Comparison of ENCODE assay signal across 1 cellular context in genomic region chr14:64503184-64503433, GRCh38.
TF ChIP-seq lines count a peak whose summit lies in the region.

No MANE protein-coding gene starts in this region.

TF ChIP-seq in K562, 482 proteins besides CTCF, POLR2A, EP300 and RAD21:
- TF ChIP-seq ATF1 (CRISPR knock-in tag; IDR thresholded peaks at IDR 0.05) = no peak
- TF ChIP-seq ATF1 (tag; IDR thresholded peaks at IDR 0.05) = no peak
- TF ChIP-seq FOXA3 (CRISPR knock-in tag; conservative IDR thresholded peaks at IDR 0.05 in 1 of 2, IDR thresholded peaks at IDR 0.05 in 1 of 2) = no peak
- TF ChIP-seq THRAP3 (IDR thresholded peaks at IDR 0.05; ENCODE audit: borderline replicate concordance) = no peak
- TF ChIP-seq NFIC (IDR thresholded peaks at IDR 0.05) = peak; percentile 5; the same call in 1 of the 2 replicates
- TF ChIP-seq, protein P1, sequence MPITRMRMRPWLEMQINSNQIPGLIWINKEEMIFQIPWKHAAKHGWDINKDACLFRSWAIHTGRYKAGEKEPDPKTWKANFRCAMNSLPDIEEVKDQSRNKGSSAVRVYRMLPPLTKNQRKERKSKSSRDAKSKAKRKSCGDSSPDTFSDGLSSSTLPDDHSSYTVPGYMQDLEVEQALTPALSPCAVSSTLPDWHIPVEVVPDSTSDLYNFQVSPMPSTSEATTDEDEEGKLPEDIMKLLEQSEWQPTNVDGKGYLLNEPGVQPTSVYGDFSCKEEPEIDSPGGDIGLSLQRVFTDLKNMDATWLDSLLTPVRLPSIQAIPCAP (CRISPR knock-in tag; IDR thresholded peaks at IDR 0.05; ENCODE audit: borderline replicate concordance) = no peak
- peak; percentile 11; the same call in 1 of the 2 replicates for TF ChIP-seq KAT7 (CRISPR knock-in tag; IDR thresholded peaks at IDR 0.05; ENCODE audit: borderline replicate concordance)
- TF ChIP-seq TCF3 (CRISPR knock-in tag; IDR thresholded peaks at IDR 0.05) = 0 out of 2 replicates have a peak, but pooled peaks have one; percentile 1
- TF ChIP-seq LEF1 (IDR thresholded peaks at IDR 0.05) = 0 out of 2 replicates have a peak, but pooled peaks have one; percentile 35
- TF ChIP-seq ZBTB40 (IDR thresholded peaks at IDR 0.05) = no peak; the same call in 1 of the 2 replicates
- no peak for TF ChIP-seq ZBTB40 (CRISPR knock-in tag; IDR thresholded peaks at IDR 0.05)
- TF ChIP-seq FOS (IDR thresholded peaks at IDR 0.05; ENCODE audit: extremely low read depth, insufficient read length) = no peak
- 0 out of 4 replicates have a peak, but pooled peaks of 1 of the 2 experiments have one; percentile 9 for TF ChIP-seq ZNF639 (CRISPR knock-in tag; conservative IDR thresholded peaks at IDR 0.05 in 1 of 2, IDR thresholded peaks at IDR 0.05 in 1 of 2)
- no peak for TF ChIP-seq MCM2 (IDR thresholded peaks at IDR 0.05; ENCODE audit: low read depth)
- no peak for TF ChIP-seq TGIF2 (CRISPR knock-in tag; IDR thresholded peaks at IDR 0.05)
- TF ChIP-seq ZNF586 (CRISPR knock-in tag; conservative IDR thresholded peaks at IDR 0.05) = no peak
- peak; percentile 79 for TF ChIP-seq HNRNPLL (IDR thresholded peaks at IDR 0.05; ENCODE audit: low read depth, low read length, poor library complexity, severe bottlenecking)
- TF ChIP-seq, protein P2, sequence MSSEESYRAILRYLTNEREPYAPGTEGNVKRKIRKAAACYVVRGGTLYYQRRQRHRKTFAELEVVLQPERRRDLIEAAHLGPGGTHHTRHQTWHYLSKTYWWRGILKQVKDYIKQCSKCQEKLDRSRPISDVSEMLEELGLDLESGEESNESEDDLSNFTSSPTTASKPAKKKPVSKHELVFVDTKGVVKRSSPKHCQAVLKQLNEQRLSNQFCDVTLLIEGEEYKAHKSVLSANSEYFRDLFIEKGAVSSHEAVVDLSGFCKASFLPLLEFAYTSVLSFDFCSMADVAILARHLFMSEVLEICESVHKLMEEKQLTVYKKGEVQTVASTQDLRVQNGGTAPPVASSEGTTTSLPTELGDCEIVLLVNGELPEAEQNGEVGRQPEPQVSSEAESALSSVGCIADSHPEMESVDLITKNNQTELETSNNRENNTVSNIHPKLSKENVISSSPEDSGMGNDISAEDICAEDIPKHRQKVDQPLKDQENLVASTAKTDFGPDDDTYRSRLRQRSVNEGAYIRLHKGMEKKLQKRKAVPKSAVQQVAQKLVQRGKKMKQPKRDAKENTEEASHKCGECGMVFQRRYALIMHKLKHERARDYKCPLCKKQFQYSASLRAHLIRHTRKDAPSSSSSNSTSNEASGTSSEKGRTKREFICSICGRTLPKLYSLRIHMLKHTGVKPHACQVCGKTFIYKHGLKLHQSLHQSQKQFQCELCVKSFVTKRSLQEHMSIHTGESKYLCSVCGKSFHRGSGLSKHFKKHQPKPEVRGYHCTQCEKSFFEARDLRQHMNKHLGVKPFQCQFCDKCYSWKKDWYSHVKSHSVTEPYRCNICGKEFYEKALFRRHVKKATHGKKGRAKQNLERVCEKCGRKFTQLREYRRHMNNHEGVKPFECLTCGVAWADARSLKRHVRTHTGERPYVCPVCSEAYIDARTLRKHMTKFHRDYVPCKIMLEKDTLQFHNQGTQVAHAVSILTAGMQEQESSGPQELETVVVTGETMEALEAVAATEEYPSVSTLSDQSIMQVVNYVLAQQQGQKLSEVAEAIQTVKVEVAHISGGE (CRISPR knock-in tag; IDR thresholded peaks at IDR 0.05) = peak in 1 of 3 experiments; percentile 61; a peak in 1 of 6 replicates
